In genomic region chr17:78241277-78242023, GRCh38 we compare ENCODE assay signal across 8 cellular contexts. TPM values are rescaled to one million over a fixed set of nuclear protein-coding genes. Genes with fewer than 3 reads are reported as not detected.
DNase-seq lines count a peak whose midpoint lies in the region; ATAC-seq, FAIRE-seq and TF ChIP-seq lines count a peak whose summit lies in the region.

No MANE protein-coding gene starts in this region.

- H3K4me1 Mint-ChIP-seq in astrocyte (ENCODE audit: low read depth, unreplicated experiment), result peaks cover 4% of the 10 kb centered on the region

- 31% methylated on average over 11 of the region's 13 CpGs for WGBS in HepG2 (ENCODE audit: low lambda C conversion rate)

- H3K27ac Mint-ChIP-seq in astrocyte (ENCODE audit: unreplicated experiment), result no peak overlapping the region

- no peaks in the 10 kb centered on the region for H3K4me1 ChIP-seq in astrocyte (ENCODE audit: insufficient read depth, low read length)
- H3K4me1 ChIP-seq in HepG2 (ENCODE audit: insufficient read depth, low read length), result peaks cover 53% of the 10 kb centered on the region

- H3K27ac ChIP-seq in astrocyte (ENCODE audit: low read depth, low read length) (no peak overlapping the region), HepG2 (ENCODE audit: extremely low read length, insufficient read depth, low read length) (no peak overlapping the region)

- no peak for FAIRE-seq in astrocyte (lab: Jason Lieb, UNC)
- peak; percentile 98 for FAIRE-seq in HepG2 (lab: Jason Lieb, UNC)
- FAIRE-seq in GM19239 (lab: Jason Lieb, UNC), result no peak

- POLR2A ChIA-PET in HepG2 (lab: Yijun Ruan, JAX) (interaction anchor here (0.6 to 2.6 kb wide), 12 partner anchors 9 to 1674 kb away, joined by 3 to 16 read pairs (median 4); partner anchors contain the start of genes AFMID, BIRC5, TK1 and TMEM235), GM10248 (lab: Yijun Ruan, JAX) (no interaction called here)

- TF ChIP-seq RAD21 in Ishikawa (IDR thresholded peaks at IDR 0.05; ENCODE audit: low read depth) (no peak), HepG2 (CRISPR knock-in tag; IDR thresholded peaks at IDR 0.05) (no peak)

- H3K9me3 Mint-ChIP-seq in astrocyte (ENCODE audit: unreplicated experiment), result no peaks in the 10 kb centered on the region

- no peak for TF ChIP-seq POLR2A in HepG2 (IDR thresholded peaks at IDR 0.05; ENCODE audit: insufficient read depth in 1 of 2, low read depth in 2 of 2, low read length in 2 of 2)

- H3K27me3 Mint-ChIP-seq in astrocyte (ENCODE audit: low read depth, unreplicated experiment), result peaks cover 6% of the 10 kb centered on the region

- no peak overlapping the region for H3K4me3 ChIP-seq in astrocyte (ENCODE audit: insufficient read depth, low read depth, low read length)
- H3K4me3 ChIP-seq in HepG2 (replicated peaks in 1 of 3; ENCODE audit: insufficient read depth in 1 of 3, low read depth in 2 of 3, low read length in 3 of 3), result no peak overlapping the region

- in situ Hi-C loops in HepG2 (cut with HindIII; ENCODE audit: extremely low pct_ligation_motif_present, low pct_unique_long_range_greater_than_20kb), result no loop called here

- no peaks in the 10 kb centered on the region for H4K20me1 ChIP-seq in astrocyte (ENCODE audit: insufficient read depth, low read length)
- no peaks in the 10 kb centered on the region for H4K20me1 ChIP-seq in HepG2 (ENCODE audit: insufficient read depth, low read length)

- intact Hi-C loops in HepG2 (cut with micrococcal nuclease; ENCODE audit: unreplicated experiment), result loop anchor here (10.0 kb wide), 1 partner anchor 1023 kb away; no protein-coding TSS in a partner anchor

- H3K27me3 ChIP-seq in astrocyte (ENCODE audit: insufficient read depth, low read length), result no peaks in the 10 kb centered on the region
- H3K27me3 ChIP-seq in HepG2 (ENCODE audit: control insufficient read depth in 1 of 2, insufficient read depth in 2 of 2, low read length in 2 of 2), result peaks cover 7 to 35% of the 10 kb centered on the region in 2 experiments; a peak in 4 of 5 replicates

- DNase-seq in EH (ENCODE audit: low read depth) (peak; percentile 68), astrocyte (ENCODE audit: low read depth) (peak; percentile 57), HepG2 (ENCODE audit: low spot score) (peak; percentile 96), GOT3 (lab: John Stamatoyannopoulos, UW) (no peak), GM19239 (ENCODE audit: insufficient read length, low spot score) (no peak), GM10248 (ENCODE audit: extremely low spot score) (no peak)

- H3K36me3 ChIP-seq in astrocyte (ENCODE audit: insufficient read depth, low read length), result no peaks in the 10 kb centered on the region
- H3K36me3 ChIP-seq in HepG2 (replicated peaks in 1 of 2; ENCODE audit: control insufficient read depth in 1 of 2, insufficient read depth in 2 of 2, low read length in 2 of 2), result no peaks in the 10 kb centered on the region

- H2AFZ ChIP-seq in astrocyte (ENCODE audit: low read depth, low read length) (no peak overlapping the region), HepG2 (ENCODE audit: low read length) (no peak overlapping the region)

- H3K9ac ChIP-seq in astrocyte (ENCODE audit: low read length) (no peak overlapping the region), HepG2 (ENCODE audit: insufficient read depth, low read depth, low read length) (no peak overlapping the region)

- TF ChIP-seq EP300 in Ishikawa (IDR thresholded peaks at IDR 0.05; ENCODE audit: borderline replicate concordance) (no peak), HepG2 (IDR thresholded peaks at IDR 0.05; ENCODE audit: low read depth in 2 of 2, low read length in 2 of 2) (peak in 1 of 2 experiments; percentile 57; a peak in 2 of 4 replicates), HepG2 (CRISPR knock-in tag; IDR thresholded peaks at IDR 0.05; ENCODE audit: borderline replicate concordance) (0 out of 2 replicates have a peak, but pooled peaks have one; percentile 20)

- peaks cover 2% of the 10 kb centered on the region for H3K36me3 Mint-ChIP-seq in astrocyte (ENCODE audit: low read depth, unreplicated experiment)

- H3K79me2 ChIP-seq in astrocyte (ENCODE audit: insufficient read depth, low read length) (no peaks in the 10 kb centered on the region), HepG2 (ENCODE audit: insufficient read depth, low read length) (no peaks in the 10 kb centered on the region)

- H3K4me2 ChIP-seq in astrocyte (ENCODE audit: low read length), result no peak overlapping the region
- H3K4me2 ChIP-seq in HepG2 (ENCODE audit: low read depth, low read length), result peak overlapping the region; percentile 25

- H3K9me3 ChIP-seq in astrocyte (ENCODE audit: insufficient read depth, low read depth, low read length) (no peaks in the 10 kb centered on the region), HepG2 (ENCODE audit: low read length) (no peaks in the 10 kb centered on the region)

- ATAC-seq in HepG2, result peak; percentile 91
- no peak for ATAC-seq in HG03520 (IDR thresholded peaks at IDR 0.05; ENCODE audit: unreplicated experiment)

- no peak overlapping the region for H3K4me3 Mint-ChIP-seq in astrocyte (ENCODE audit: unreplicated experiment)

- no TSS peak for BruUV-seq in HepG2 (replicated peaks; lab: Mats Ljungman, UMichigan)

- CTCF ChIA-PET in HepG2 (lab: Yijun Ruan, JAX; ENCODE audit: low intra/inter-chr PET ratio, low total read pairs), result no interaction called here
- CTCF ChIA-PET in GM10248 (lab: Yijun Ruan, JAX), result interaction anchor here (1.2 to 2.1 kb wide), 4 partner anchors 9 to 157 kb away, joined by 3 to 12 read pairs (median 4); no protein-coding TSS in a partner anchor

- TF ChIP-seq CTCF in astrocyte (IDR thresholded peaks at IDR 0.05; ENCODE audit: insufficient read depth, low read depth, low read length), result no peak
- TF ChIP-seq CTCF in HepG2 (CRISPR knock-in tag; IDR thresholded peaks at IDR 0.05), result no peak
- TF ChIP-seq CTCF in GM10248 (IDR thresholded peaks at IDR 0.05; ENCODE audit: control extremely low read depth, extremely low read depth, low read depth, missing control alignments), result no peak

RNA-seq across cellular contexts. Expression of gene TMEM235, which starts 10.0 kb away (rescaled TPM):
- not detected in 2 replicates for total RNA-seq in astrocyte
- total RNA-seq in HepG2 (2016; rRNA removed; fragmentation: Illumina TruSeq; extraction: Trizol), result not detected in 2 replicates
- total RNA-seq in HepG2 (2016; cell fraction: cytosol; rRNA removed; fragmentation: Illumina TruSeq; extraction: Trizol; ENCODE audit: low read depth), result not detected in 2 replicates
- not detected in 2 replicates for total RNA-seq in HepG2 (2016; cell fraction: insoluble cytoplasmic fraction; rRNA removed; fragmentation: Illumina TruSeq; extraction: Trizol)
- total RNA-seq in HepG2 (2016; cell fraction: membrane; rRNA removed; fragmentation: Illumina TruSeq; extraction: Trizol), result not detected in 2 replicates
- not detected in 2 replicates for total RNA-seq in HepG2 (2016; cell fraction: nucleus; rRNA removed; fragmentation: Illumina TruSeq; extraction: Trizol)
- polyA plus RNA-seq in HepG2 (2011; rRNA removed), result not detected in 2 replicates
- not detected in 2 replicates for polyA plus RNA-seq in HepG2 (2011; cell fraction: cytosol; rRNA removed)
- not detected in 2 replicates for polyA plus RNA-seq in HepG2 (2011; cell fraction: nucleus; rRNA removed)
- polyA plus RNA-seq in HepG2 (2012), result not detected in 2 replicates
- polyA plus RNA-seq in HepG2 (2016; cell fraction: cytosol; fragmentation: Illumina TruSeq; extraction: Trizol; ENCODE audit: low read depth), result not detected in 2 replicates
- polyA plus RNA-seq in HepG2 (2016; cell fraction: insoluble cytoplasmic fraction; fragmentation: Illumina TruSeq; extraction: Trizol; ENCODE audit: low read depth), result not detected in 2 replicates
- not detected in 2 replicates for polyA plus RNA-seq in HepG2 (2016; cell fraction: membrane; fragmentation: Illumina TruSeq; extraction: Trizol; ENCODE audit: low read depth)
- polyA plus RNA-seq in HepG2 (2016; cell fraction: nucleus; fragmentation: Illumina TruSeq; extraction: Trizol; ENCODE audit: insufficient read depth, low read depth), result not detected in 2 replicates
- polyA minus RNA-seq in HepG2 (2011; rRNA and poly(A)+ RNA removed; ENCODE audit: low replicate concordance), result not detected in 2 replicates
- not detected in 2 replicates for polyA minus RNA-seq in HepG2 (2011; cell fraction: cytosol; rRNA and poly(A)+ RNA removed)
- polyA minus RNA-seq in HepG2 (2011; cell fraction: nucleus; rRNA and poly(A)+ RNA removed), result not detected in 2 replicates

RNA-seq across cellular contexts. Expression of gene BIRC5, which starts 27.4 kb away (rescaled TPM):
- 3.3 and 5.8 TPM in 2 replicates for total RNA-seq in astrocyte
- 135 and 167 TPM in 2 replicates for total RNA-seq in HepG2 (2016; rRNA removed; fragmentation: Illumina TruSeq; extraction: Trizol)
- total RNA-seq in HepG2 (2016; cell fraction: cytosol; rRNA removed; fragmentation: Illumina TruSeq; extraction: Trizol; ENCODE audit: low read depth), result 34.5 and 39.0 TPM in 2 replicates
- 131 and 168 TPM in 2 replicates for total RNA-seq in HepG2 (2016; cell fraction: insoluble cytoplasmic fraction; rRNA removed; fragmentation: Illumina TruSeq; extraction: Trizol)
- total RNA-seq in HepG2 (2016; cell fraction: membrane; rRNA removed; fragmentation: Illumina TruSeq; extraction: Trizol), result 97.3 and 97.8 TPM in 2 replicates
- 62.8 and 63.7 TPM in 2 replicates for total RNA-seq in HepG2 (2016; cell fraction: nucleus; rRNA removed; fragmentation: Illumina TruSeq; extraction: Trizol)
- polyA plus RNA-seq in HepG2 (2011; rRNA removed), result 18.5 and 30.3 TPM in 2 replicates
- 26.4 and 35.2 TPM in 2 replicates for polyA plus RNA-seq in HepG2 (2011; cell fraction: cytosol; rRNA removed)
- polyA plus RNA-seq in HepG2 (2011; cell fraction: nucleus; rRNA removed), result 11.3 and 14.8 TPM in 2 replicates
- 20.8 and 42.6 TPM in 2 replicates for polyA plus RNA-seq in HepG2 (2012)
- polyA plus RNA-seq in HepG2 (2016; cell fraction: cytosol; fragmentation: Illumina TruSeq; extraction: Trizol; ENCODE audit: low read depth), result 27.8 and 29.4 TPM in 2 replicates
- 158 and 162 TPM in 2 replicates for polyA plus RNA-seq in HepG2 (2016; cell fraction: insoluble cytoplasmic fraction; fragmentation: Illumina TruSeq; extraction: Trizol; ENCODE audit: low read depth)
- polyA plus RNA-seq in HepG2 (2016; cell fraction: membrane; fragmentation: Illumina TruSeq; extraction: Trizol; ENCODE audit: low read depth), result 64.5 and 65.4 TPM in 2 replicates
- 90.2 and 97.1 TPM in 2 replicates for polyA plus RNA-seq in HepG2 (2016; cell fraction: nucleus; fragmentation: Illumina TruSeq; extraction: Trizol; ENCODE audit: insufficient read depth, low read depth)
- 62.3 and 97.9 TPM in 2 replicates for polyA minus RNA-seq in HepG2 (2011; rRNA and poly(A)+ RNA removed; ENCODE audit: low replicate concordance)
- polyA minus RNA-seq in HepG2 (2011; cell fraction: cytosol; rRNA and poly(A)+ RNA removed), result 18.6 and 37.7 TPM in 2 replicates
- 20.9 and 36.8 TPM in 2 replicates for polyA minus RNA-seq in HepG2 (2011; cell fraction: nucleus; rRNA and poly(A)+ RNA removed)

RNA-seq across cellular contexts. Expression of gene AFMID, which starts 54.3 kb away (rescaled TPM):
- total RNA-seq in astrocyte (48.5 and 53.7 TPM in 2 replicates), HepG2 (2016; rRNA removed; fragmentation: Illumina TruSeq; extraction: Trizol) (270 and 327 TPM in 2 replicates)
- 87.2 and 91.8 TPM in 2 replicates for total RNA-seq in HepG2 (2016; cell fraction: cytosol; rRNA removed; fragmentation: Illumina TruSeq; extraction: Trizol; ENCODE audit: low read depth)
- total RNA-seq in HepG2 (2016; cell fraction: insoluble cytoplasmic fraction; rRNA removed; fragmentation: Illumina TruSeq; extraction: Trizol), result 272 and 349 TPM in 2 replicates
- 147 and 156 TPM in 2 replicates for total RNA-seq in HepG2 (2016; cell fraction: membrane; rRNA removed; fragmentation: Illumina TruSeq; extraction: Trizol)
- total RNA-seq in HepG2 (2016; cell fraction: nucleus; rRNA removed; fragmentation: Illumina TruSeq; extraction: Trizol), result 146 and 156 TPM in 2 replicates
- 249 and 317 TPM in 2 replicates for polyA plus RNA-seq in HepG2 (2011; rRNA removed)
- polyA plus RNA-seq in HepG2 (2011; cell fraction: cytosol; rRNA removed), result 229 and 274 TPM in 2 replicates
- 417 and 490 TPM in 2 replicates for polyA plus RNA-seq in HepG2 (2011; cell fraction: nucleus; rRNA removed)
- 302 and 303 TPM in 2 replicates for polyA plus RNA-seq in HepG2 (2012)
- polyA plus RNA-seq in HepG2 (2016; cell fraction: cytosol; fragmentation: Illumina TruSeq; extraction: Trizol; ENCODE audit: low read depth), result 66.5 and 75.3 TPM in 2 replicates
- polyA plus RNA-seq in HepG2 (2016; cell fraction: insoluble cytoplasmic fraction; fragmentation: Illumina TruSeq; extraction: Trizol; ENCODE audit: low read depth), result 406 and 430 TPM in 2 replicates
- 103 and 126 TPM in 2 replicates for polyA plus RNA-seq in HepG2 (2016; cell fraction: membrane; fragmentation: Illumina TruSeq; extraction: Trizol; ENCODE audit: low read depth)
- 409 and 442 TPM in 2 replicates for polyA plus RNA-seq in HepG2 (2016; cell fraction: nucleus; fragmentation: Illumina TruSeq; extraction: Trizol; ENCODE audit: insufficient read depth, low read depth)
- 60.4 and 341 TPM in 2 replicates for polyA minus RNA-seq in HepG2 (2011; rRNA and poly(A)+ RNA removed; ENCODE audit: low replicate concordance)
- polyA minus RNA-seq in HepG2 (2011; cell fraction: cytosol; rRNA and poly(A)+ RNA removed), result 127 and 156 TPM in 2 replicates
- polyA minus RNA-seq in HepG2 (2011; cell fraction: nucleus; rRNA and poly(A)+ RNA removed), result 114 and 156 TPM in 2 replicates

RNA-seq across cellular contexts. Expression of gene TK1, which starts 54.6 kb away (rescaled TPM):
- total RNA-seq in astrocyte (5.2 and 7.5 TPM in 2 replicates), HepG2 (2016; rRNA removed; fragmentation: Illumina TruSeq; extraction: Trizol) (96.0 and 114 TPM in 2 replicates)
- 20.1 and 22.9 TPM in 2 replicates for total RNA-seq in HepG2 (2016; cell fraction: cytosol; rRNA removed; fragmentation: Illumina TruSeq; extraction: Trizol; ENCODE audit: low read depth)
- total RNA-seq in HepG2 (2016; cell fraction: insoluble cytoplasmic fraction; rRNA removed; fragmentation: Illumina TruSeq; extraction: Trizol), result 95.6 and 109 TPM in 2 replicates
- 30.2 and 33.7 TPM in 2 replicates for total RNA-seq in HepG2 (2016; cell fraction: membrane; rRNA removed; fragmentation: Illumina TruSeq; extraction: Trizol)
- 38.0 and 39.0 TPM in 2 replicates for total RNA-seq in HepG2 (2016; cell fraction: nucleus; rRNA removed; fragmentation: Illumina TruSeq; extraction: Trizol)
- polyA plus RNA-seq in HepG2 (2011; rRNA removed), result 33.2 and 45.0 TPM in 2 replicates
- 36.3 and 78.7 TPM in 2 replicates for polyA plus RNA-seq in HepG2 (2011; cell fraction: cytosol; rRNA removed)
- polyA plus RNA-seq in HepG2 (2011; cell fraction: nucleus; rRNA removed), result 27.9 and 41.4 TPM in 2 replicates
- 15.9 and 24.5 TPM in 2 replicates for polyA plus RNA-seq in HepG2 (2012)
- 18.4 and 18.5 TPM in 2 replicates for polyA plus RNA-seq in HepG2 (2016; cell fraction: cytosol; fragmentation: Illumina TruSeq; extraction: Trizol; ENCODE audit: low read depth)
- 130 and 138 TPM in 2 replicates for polyA plus RNA-seq in HepG2 (2016; cell fraction: insoluble cytoplasmic fraction; fragmentation: Illumina TruSeq; extraction: Trizol; ENCODE audit: low read depth)
- polyA plus RNA-seq in HepG2 (2016; cell fraction: membrane; fragmentation: Illumina TruSeq; extraction: Trizol; ENCODE audit: low read depth), result 21.2 and 23.8 TPM in 2 replicates
- 61.0 and 63.4 TPM in 2 replicates for polyA plus RNA-seq in HepG2 (2016; cell fraction: nucleus; fragmentation: Illumina TruSeq; extraction: Trizol; ENCODE audit: insufficient read depth, low read depth)
- 74.6 and 146 TPM in 2 replicates for polyA minus RNA-seq in HepG2 (2011; rRNA and poly(A)+ RNA removed; ENCODE audit: low replicate concordance)
- 21.4 and 38.3 TPM in 2 replicates for polyA minus RNA-seq in HepG2 (2011; cell fraction: cytosol; rRNA and poly(A)+ RNA removed)
- 10.7 and 15.2 TPM in 2 replicates for polyA minus RNA-seq in HepG2 (2011; cell fraction: nucleus; rRNA and poly(A)+ RNA removed)

Comparison
In these comparisons a context has a peak if more than half of its experiments do, and no peak if none do; other contexts are left out.
1. DNase-seq: peak in EH (single experiment), astrocyte (single experiment) and HepG2 (single experiment); none in GOT3 (single experiment), GM19239 (single experiment) and GM10248 (single experiment).